ENCODE assay signal across 12 cellular contexts in the genomic region with DNA sequence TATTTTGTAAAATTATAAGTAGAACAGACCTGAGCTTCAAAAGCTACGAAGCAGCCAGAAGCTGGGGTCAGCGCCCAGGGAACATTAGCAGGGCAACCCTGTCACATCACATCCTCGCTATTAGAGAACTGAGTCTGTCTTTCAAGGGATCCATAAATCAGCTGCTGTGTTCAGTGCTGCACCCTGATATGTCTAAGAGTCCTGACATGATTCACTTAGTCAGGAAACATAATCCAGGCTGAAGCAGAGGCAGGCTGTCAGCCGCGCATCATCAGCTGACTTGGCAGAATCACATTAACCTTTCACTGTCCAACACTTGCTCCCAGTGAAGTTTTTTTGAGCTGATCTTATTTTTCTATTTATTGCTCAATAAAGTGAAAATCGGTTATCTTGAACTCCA. TPM values are rescaled to one million over a fixed set of nuclear protein-coding genes. Genes with fewer than 3 reads are reported as not detected.
A peak's percentile ranks its signal among the peaks of the same experiment; 100 is the strongest.
DNase-seq lines count a peak whose midpoint lies in the region; ATAC-seq, FAIRE-seq and TF ChIP-seq lines count a peak whose summit lies in the region.
"Had no signal": no experiment of that assay in that cellular context is flagged by ENCODE, and none has a peak within 500 bp of the region (broad histone marks: within the 10 kb centered on the region; RNA-seq: fewer than 3 reads in every experiment).

No MANE protein-coding gene starts in this region.

- FAIRE-seq in H54 (lab: Jason Lieb, UNC): peak; percentile 97

- H3K36me3 Mint-ChIP-seq in activated naive CD4-positive, alpha-beta T cell treated with anti-CD3 and anti-CD28 coated beads, Interleukin-2, amount 50 U/mL, for 72 hours: no peaks in the 10 kb centered on the region
- no peaks in the 10 kb centered on the region for H3K36me3 Mint-ChIP-seq in endothelial cell (ENCODE audit: low read depth, unreplicated experiment)
- H3K36me3 Mint-ChIP-seq: WTC11 had no signal

- H3K4me3 ChIP-seq in RWPE2 (ENCODE audit: severe bottlenecking) (no peak overlapping the region), fibroblast of villous mesenchyme (ENCODE audit: low read depth, low read length) (no peak overlapping the region), trophoblast cell (ENCODE audit: low read depth, low read length) (no peak overlapping the region)
- H3K4me3 ChIP-seq: suprapubic skin had no signal

- H3K36me3 ChIP-seq in RWPE2 (ENCODE audit: low read depth): no peaks in the 10 kb centered on the region
- no peaks in the 10 kb centered on the region for H3K36me3 ChIP-seq in trophoblast cell (ENCODE audit: control insufficient read depth in 1 of 2, insufficient read depth in 2 of 2, low read length in 2 of 2)
- H3K36me3 ChIP-seq: suprapubic skin had no signal

- no peak overlapping the region for H2AK5ac ChIP-seq in trophoblast cell (ENCODE audit: low read length)

- no peak overlapping the region for H3K18ac ChIP-seq in trophoblast cell (ENCODE audit: low read length)

- H2BK12ac ChIP-seq in trophoblast cell (ENCODE audit: low read length): no peak overlapping the region

- H3K4me1 ChIP-seq in RWPE2 (ENCODE audit: insufficient read depth, poor library complexity, severe bottlenecking) (peaks cover 5% of the 10 kb centered on the region), trophoblast cell (ENCODE audit: control insufficient read depth in 1 of 2, insufficient read depth in 2 of 2, low read length in 2 of 2) (peaks cover 0 to 2% of the 10 kb centered on the region in 2 experiments)

- no peak for TF ChIP-seq POLR2A in H54 (IDR thresholded peaks at IDR 0.05; ENCODE audit: low read depth, low read length)

- H2AFZ ChIP-seq in trophoblast cell (ENCODE audit: insufficient read depth, low read length, poor library complexity): no peak overlapping the region

- no peak overlapping the region for H3K23ac ChIP-seq in trophoblast cell (ENCODE audit: low read length)

- H3K4me1 Mint-ChIP-seq in endothelial cell (ENCODE audit: unreplicated experiment): no peaks in the 10 kb centered on the region

- no peak overlapping the region for H3K4ac ChIP-seq in trophoblast cell (ENCODE audit: low read depth, low read length)

- no peak overlapping the region for H4K91ac ChIP-seq in trophoblast cell (ENCODE audit: low read depth, low read length)

- H3K4me2 ChIP-seq in trophoblast cell (ENCODE audit: low read length): peak overlapping the region; percentile 20

- H2BK120ac ChIP-seq in trophoblast cell (ENCODE audit: insufficient read depth, low read length, poor library complexity): no peak overlapping the region

- H3K9ac ChIP-seq in trophoblast cell (ENCODE audit: low read length): no peak overlapping the region

- H3K4me3 Mint-ChIP-seq in endothelial cell (ENCODE audit: unreplicated experiment): no peak overlapping the region
- H3K4me3 Mint-ChIP-seq: WTC11 had no signal

- no peaks in the 10 kb centered on the region for H3K27me3 ChIP-seq in RWPE2 (ENCODE audit: insufficient read depth, poor library complexity, severe bottlenecking)
- no peaks in the 10 kb centered on the region for H3K27me3 ChIP-seq in trophoblast cell (ENCODE audit: insufficient read depth, low read length)
- H3K27me3 ChIP-seq: suprapubic skin had no signal

- no peak overlapping the region for H2BK5ac ChIP-seq in trophoblast cell (ENCODE audit: low read depth, low read length, poor library complexity)

- H3K79me1 ChIP-seq in trophoblast cell (ENCODE audit: low read length): peaks cover 2% of the 10 kb centered on the region

- no peak overlapping the region for H3K27ac ChIP-seq in RWPE2 (ENCODE audit: poor library complexity, severe bottlenecking)
- H3K27ac ChIP-seq in trophoblast cell (ENCODE audit: low read depth, low read length): peak overlapping the region; percentile 67
- H3K27ac ChIP-seq: suprapubic skin had no signal

- no peaks in the 10 kb centered on the region for H3K9me3 Mint-ChIP-seq in activated naive CD4-positive, alpha-beta T cell treated with anti-CD3 and anti-CD28 coated beads, Interleukin-2, amount 50 U/mL, for 72 hours
- no peaks in the 10 kb centered on the region for H3K9me3 Mint-ChIP-seq in endothelial cell (ENCODE audit: unreplicated experiment)
- H3K9me3 Mint-ChIP-seq: WTC11 had no signal

- DNase-seq in H54 (ENCODE audit: insufficient read length, low spot score): no peak
- DNase-seq in RWPE2 (ENCODE audit: low spot score): no peak
- DNase-seq in fibroblast of villous mesenchyme (ENCODE audit: low read depth): peak; percentile 41
- no peak for DNase-seq in trophoblast cell
- DNase-seq in activated naive CD4-positive, alpha-beta T cell treated with anti-CD3 and anti-CD28 coated beads, Interleukin-2, amount 50 U/mL, for 72 hours (ENCODE audit: low spot score in 2 of 2): no peak
- DNase-seq in activated CD4-positive, alpha-beta T cell treated with anti-CD3 and anti-CD28 coated beads for 48 hours: no peak
- DNase-seq in endothelial cell (ENCODE audit: low spot score): no peak
- DNase-seq: effector CD4-positive, alpha-beta T cell had no signal

- H4K12ac ChIP-seq in trophoblast cell (ENCODE audit: low read depth, low read length): no peak overlapping the region

- no peak overlapping the region for H4K8ac ChIP-seq in trophoblast cell (ENCODE audit: low read depth, low read length)

- TF ChIP-seq CTCF in RWPE2 (IDR thresholded peaks at IDR 0.05; ENCODE audit: poor library complexity, severe bottlenecking): no peak
- no peak for TF ChIP-seq CTCF in fibroblast of villous mesenchyme (IDR thresholded peaks at IDR 0.05; ENCODE audit: insufficient read depth, low read depth, low read length)
- no peak for TF ChIP-seq CTCF in endothelial cell (IDR thresholded peaks at IDR 0.05; ENCODE audit: unreplicated experiment)

- no peaks in the 10 kb centered on the region for H3K27me3 Mint-ChIP-seq in endothelial cell (ENCODE audit: unreplicated experiment)
- H3K27me3 Mint-ChIP-seq: progenitor cell of endocrine pancreas had no signal

- ATAC-seq in RWPE2 (ENCODE audit: low read depth) (peak; percentile 93), HG02885 (IDR thresholded peaks at IDR 0.05; ENCODE audit: poor library complexity, unreplicated experiment) (no peak)
- ATAC-seq in activated naive CD4-positive, alpha-beta T cell treated with anti-CD3 and anti-CD28 coated beads, Interleukin-2, amount 50 U/mL, for 72 hours: no peak
- ATAC-seq: WTC11 had no signal

- no peaks in the 10 kb centered on the region for H3K79me2 ChIP-seq in trophoblast cell (ENCODE audit: control insufficient read depth, insufficient read depth, low read length, poor library complexity)

- H3K14ac ChIP-seq in trophoblast cell (ENCODE audit: low read length): no peak overlapping the region

- H3K9me3 ChIP-seq in RWPE2 (ENCODE audit: severe bottlenecking) (no peaks in the 10 kb centered on the region), trophoblast cell (ENCODE audit: insufficient read depth, low read depth, low read length) (no peaks in the 10 kb centered on the region)
- H3K9me3 ChIP-seq: suprapubic skin had no signal

- no peak overlapping the region for H3K27ac Mint-ChIP-seq in activated naive CD4-positive, alpha-beta T cell treated with anti-CD3 and anti-CD28 coated beads, Interleukin-2, amount 50 U/mL, for 72 hours
- H3K27ac Mint-ChIP-seq in endothelial cell (ENCODE audit: unreplicated experiment): no peak overlapping the region
- H3K27ac Mint-ChIP-seq: progenitor cell of endocrine pancreas, WTC11 had no signal

- WGBS in trophoblast cell (ENCODE audit: extremely low coverage, insufficient coverage, insufficient read length): no CpG with 5 or more reads among the region's 6 CpGs

RNA-seq across cellular contexts. Expression of a gene that starts 23.5 kb away (rescaled TPM):
- total RNA-seq in fibroblast of villous mesenchyme (under 0.01 TPM in 2 replicates), endothelial cell (ENCODE audit: unreplicated experiment) (0.23 TPM)
- polyA plus RNA-seq in trophoblast cell (2013): 0.32 and 0.37 TPM in 2 replicates
- total RNA-seq in activated naive CD4-positive, alpha-beta T cell treated with anti-CD3 and anti-CD28 coated beads, Interleukin-2, amount 50 U/mL, for 72 hours: under 1 TPM; 0.18 to 0.53 TPM
